Comparison of ENCODE assay signal across 27 cellular contexts in the genomic region with DNA sequence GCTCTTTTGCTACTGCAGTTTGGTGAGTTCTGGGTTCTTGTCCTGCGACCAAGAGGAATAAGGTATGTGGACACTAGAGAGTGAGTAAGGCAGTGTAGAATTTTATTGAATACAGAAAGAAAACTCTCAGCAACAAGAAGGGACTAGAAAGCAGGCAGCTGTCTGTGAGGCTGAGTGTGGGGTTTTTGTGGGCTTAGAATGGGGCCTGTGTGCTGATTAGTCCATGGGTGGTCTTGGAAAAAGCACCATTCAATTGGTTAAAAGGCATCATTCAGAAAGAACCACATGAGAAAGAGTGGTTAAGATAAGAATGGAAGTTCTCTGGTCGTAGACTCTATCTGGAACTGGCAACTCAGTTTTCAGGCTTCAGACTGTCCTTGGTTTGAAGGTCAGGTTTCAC.
DNase-seq lines count a peak whose midpoint lies in the region; ATAC-seq and TF ChIP-seq lines count a peak whose summit lies in the region.
"Had no signal": no experiment of that assay in that cellular context is flagged by ENCODE, and none has a peak within 500 bp of the region (broad histone marks: within the 10 kb centered on the region; RNA-seq: fewer than 3 reads in every experiment).

No MANE protein-coding gene starts in this region.

- peaks cover 7% of the 10 kb centered on the region for H3K4me1 ChIP-seq in cardiac muscle cell (ENCODE audit: low read depth)
- H3K4me1 ChIP-seq in left ventricle myocardium inferior = no peaks in the 10 kb centered on the region
- peaks cover 8% of the 10 kb centered on the region for H3K4me1 ChIP-seq in SJCRH30
- H3K4me1 ChIP-seq in smooth muscle cell (ENCODE audit: low read depth) = peaks cover 6% of the 10 kb centered on the region
- H3K4me1 ChIP-seq: BE2C, Peyer's patch had no signal

- ATAC-seq in WTC11 = no peak

- H3K79me2 ChIP-seq in smooth muscle cell (ENCODE audit: low read depth) = no peaks in the 10 kb centered on the region

- intact Hi-C loops in left ventricle myocardium inferior (cut with micrococcal nuclease) = no loop called here

- no peak for DNase-seq in cardiac muscle cell (ENCODE audit: low read depth in 1 of 2, low spot score in 1 of 2)
- DNase-seq in left ventricle myocardium inferior = no peak
- DNase-seq in SJCRH30 = peak; percentile 84 to 92
- peak; percentile 85 for DNase-seq in islet precursor cell
- no peak for DNase-seq in smooth muscle cell (lab: John Stamatoyannopoulos, UW; ENCODE audit: unreplicated experiment)
- DNase-seq in WTC11 (ENCODE audit: low spot score) = no peak
- no peak for DNase-seq in mucosa of gallbladder (ENCODE audit: low spot score)
- no peak for DNase-seq in NCI-H2107 treated with DMSO at 0.1 percent for 48 hours (lab: John Stamatoyannopoulos, UW; ENCODE audit: unreplicated experiment)
- DNase-seq: 8988T; ACHN; BE2C; CD8-positive, alpha-beta memory T cell; DMS 273 treated with DMSO at 0.1 percent for 48 hours; DMS79; EL; GF-D8; H7; KBM-7; MG63; NCI-H1105 treated with DMSO at 0.1 percent for 48 hours; NCI-H2029; NCI-H446 treated with DMSO at 0.1 percent for 48 hours; NCI-H526; NCI-H82; Peyer's patch; SIG-M5 had no signal

- H3K9me3 Mint-ChIP-seq in WTC11 = no peaks in the 10 kb centered on the region

- peak overlapping the region; percentile 45 for H3K4me2 ChIP-seq in smooth muscle cell

- CTCF ChIA-PET in WTC11 (lab: Charles Lee) = no interaction called here

- H3K4me1 Mint-ChIP-seq in WTC11 = peaks cover 9% of the 10 kb centered on the region
- H3K4me1 Mint-ChIP-seq: CD14-positive monocyte; CD8-positive, alpha-beta memory T cell had no signal

- POLR2A ChIA-PET in WTC11 (lab: Charles Lee) = no interaction called here

- TF ChIP-seq CTCF in cardiac muscle cell (IDR thresholded peaks at IDR 0.05; ENCODE audit: low read depth, low read length) (no peak), left ventricle myocardium inferior (IDR thresholded peaks at IDR 0.05; ENCODE audit: borderline replicate concordance) (no peak), smooth muscle cell (IDR thresholded peaks at IDR 0.05; ENCODE audit: borderline replicate concordance, insufficient read depth, poor library complexity, severe bottlenecking) (no peak), WTC11 (IDR thresholded peaks at IDR 0.05) (no peak)

- H3K36me3 ChIP-seq in cardiac muscle cell = no peaks in the 10 kb centered on the region
- H3K36me3 ChIP-seq in left ventricle myocardium inferior = no peaks in the 10 kb centered on the region
- H3K36me3 ChIP-seq in SJCRH30 = no peaks in the 10 kb centered on the region
- H3K36me3 ChIP-seq in smooth muscle cell (ENCODE audit: low read depth) = no peaks in the 10 kb centered on the region
- H3K36me3 ChIP-seq: BE2C, MG63, Peyer's patch had no signal

- peak overlapping the region; percentile 30 for H3K27ac ChIP-seq in cardiac muscle cell
- H3K27ac ChIP-seq in left ventricle myocardium inferior (replicated peaks) = no peak overlapping the region
- H3K27ac ChIP-seq in SJCRH30 = peak overlapping the region; percentile 26; the same call in 1 of the 2 replicates
- peak overlapping the region; percentile 46 for H3K27ac ChIP-seq in smooth muscle cell (ENCODE audit: low read depth)
- H3K27ac ChIP-seq: Peyer's patch had no signal

- H3K4me3 ChIP-seq in cardiac muscle cell (no peak overlapping the region), left ventricle myocardium inferior (no peak overlapping the region), SJCRH30 (no peak overlapping the region), smooth muscle cell (no peak overlapping the region)
- H3K4me3 ChIP-seq: MG63, Peyer's patch had no signal

- H3K27me3 Mint-ChIP-seq in WTC11 (ENCODE audit: low read depth) = no peaks in the 10 kb centered on the region
- H3K27me3 Mint-ChIP-seq: CD8-positive, alpha-beta memory T cell had no signal

- no peak overlapping the region for H3K9ac ChIP-seq in smooth muscle cell (ENCODE audit: low read depth)

- no peak overlapping the region for H2AFZ ChIP-seq in smooth muscle cell (ENCODE audit: low read depth)

- H4K20me1 ChIP-seq in smooth muscle cell (ENCODE audit: low read depth) = no peaks in the 10 kb centered on the region

- no peak overlapping the region for H3K27ac Mint-ChIP-seq in WTC11
- H3K27ac Mint-ChIP-seq: CD14-positive monocyte; CD8-positive, alpha-beta memory T cell had no signal

- 8% methylated on average over 2 of the region's 2 CpGs for WGBS in smooth muscle cell (ENCODE audit: low lambda C conversion rate)

- H3F3A ChIP-seq in smooth muscle cell (ENCODE audit: low read depth) = no peaks in the 10 kb centered on the region

- no peaks in the 10 kb centered on the region for H3K36me3 Mint-ChIP-seq in WTC11
- H3K36me3 Mint-ChIP-seq: CD14-positive monocyte; CD8-positive, alpha-beta memory T cell had no signal

- H3K9me3 ChIP-seq in cardiac muscle cell (ENCODE audit: low read depth) = no peaks in the 10 kb centered on the region
- H3K9me3 ChIP-seq in left ventricle myocardium inferior (replicated peaks) = peaks cover 8% of the 10 kb centered on the region
- H3K9me3 ChIP-seq in SJCRH30 (replicated peaks) = peaks cover 10% of the 10 kb centered on the region
- no peaks in the 10 kb centered on the region for H3K9me3 ChIP-seq in smooth muscle cell (replicated peaks; ENCODE audit: low read depth)
- H3K9me3 ChIP-seq: BE2C, MG63, Peyer's patch had no signal

- H3K4me3 Mint-ChIP-seq in WTC11 = no peak overlapping the region
- H3K4me3 Mint-ChIP-seq: CD14-positive monocyte; CD8-positive, alpha-beta memory T cell had no signal

- H3K27me3 ChIP-seq in cardiac muscle cell (no peaks in the 10 kb centered on the region), left ventricle myocardium inferior (ENCODE audit: low read depth) (no peaks in the 10 kb centered on the region), SJCRH30 (no peaks in the 10 kb centered on the region), smooth muscle cell (ENCODE audit: low read depth) (no peaks in the 10 kb centered on the region)
- H3K27me3 ChIP-seq: MG63, Peyer's patch had no signal

TF ChIP-seq in WTC11, 78 proteins besides CTCF, POLR2A, EP300 and RAD21:
- TF ChIP-seq ESRRA (CRISPR knock-in tag; IDR thresholded peaks at IDR 0.05; ENCODE audit: borderline replicate concordance) (no peak), ZNF219 (CRISPR knock-in tag; IDR thresholded peaks at IDR 0.05; ENCODE audit: borderline replicate concordance) (no peak), TEAD1 (CRISPR knock-in tag; IDR thresholded peaks at IDR 0.05) (no peak), IRF2 (CRISPR knock-in tag; IDR thresholded peaks at IDR 0.05; ENCODE audit: borderline replicate concordance, low read depth) (no peak), EMX1 (CRISPR knock-in tag; IDR thresholded peaks at IDR 0.05) (no peak), OVOL2 (CRISPR knock-in tag; IDR thresholded peaks at IDR 0.05; ENCODE audit: borderline replicate concordance) (no peak), GTF2I (CRISPR knock-in tag; conservative IDR thresholded peaks at IDR 0.05) (no peak)
- TF ChIP-seq, protein P1, sequence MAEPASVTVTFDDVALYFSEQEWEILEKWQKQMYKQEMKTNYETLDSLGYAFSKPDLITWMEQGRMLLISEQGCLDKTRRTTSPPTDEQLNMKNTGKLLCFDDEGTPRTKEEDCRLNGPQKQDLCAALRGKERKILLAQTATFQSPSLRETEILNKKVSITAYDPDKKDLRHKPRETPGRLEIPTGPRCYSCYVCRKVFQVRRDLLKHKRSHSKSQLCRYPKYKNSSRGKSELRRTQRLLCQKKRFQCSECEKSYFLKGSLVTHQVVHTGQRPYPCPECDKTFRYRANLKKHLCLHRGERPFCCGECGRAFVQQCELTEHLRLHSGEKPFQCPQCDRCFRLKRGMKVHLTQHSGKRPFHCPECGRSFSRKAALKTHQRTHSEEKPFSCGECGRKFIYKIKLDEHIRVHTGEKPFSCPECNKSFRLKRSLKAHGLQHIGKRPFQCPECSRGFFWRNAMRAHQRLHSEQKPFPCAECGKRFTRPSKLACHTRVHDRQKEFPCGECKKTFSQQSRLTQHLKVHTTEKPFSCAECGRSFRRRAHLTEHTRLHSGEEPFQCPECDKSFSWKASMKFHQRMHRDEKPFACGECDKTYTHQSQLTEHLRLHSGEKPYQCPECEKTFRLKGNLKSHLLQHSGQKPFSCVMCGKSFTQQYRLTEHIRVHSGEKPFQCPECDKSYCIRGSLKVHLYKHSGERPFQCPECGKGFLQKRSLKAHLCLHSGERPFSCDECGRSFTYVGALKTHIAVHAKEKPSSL (CRISPR knock-in tag; conservative IDR thresholded peaks at IDR 0.05) = no peak

Comparison
In these comparisons a context has a peak if more than half of its experiments do, and no peak if none do; other contexts are left out.
1. DNase-seq: peak in SJCRH30 (2 of 2) and islet precursor cell (single experiment); none in cardiac muscle cell (0 of 2), left ventricle myocardium inferior (single experiment), smooth muscle cell (single experiment), WTC11 (single experiment), mucosa of gallbladder (single experiment) and NCI-H2107 treated with DMSO at 0.1 percent for 48 hours (single experiment).